ENCODE assay signal across 13 cellular contexts in the genomic region with DNA sequence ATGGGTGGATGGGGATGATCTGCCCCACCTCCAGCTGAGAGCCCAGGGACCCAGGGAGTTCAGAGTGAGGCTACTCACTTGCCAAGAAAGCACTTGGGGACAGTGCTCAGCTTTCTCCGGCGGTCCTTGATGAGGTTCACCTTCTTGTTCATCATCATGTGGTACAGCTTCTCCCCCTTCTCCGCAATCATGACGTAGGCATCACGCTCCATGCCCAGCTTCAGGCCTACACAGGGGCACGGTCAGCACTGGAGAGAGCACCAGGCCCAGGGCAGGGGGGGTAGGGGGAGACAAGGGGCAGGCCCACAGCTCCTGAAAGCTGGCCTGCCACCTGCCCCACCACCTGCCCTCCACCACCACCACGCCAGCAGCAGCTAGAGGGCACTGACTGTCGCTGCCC.
"Had no signal": no experiment of that assay in that cellular context is flagged by ENCODE, and none has a peak within 500 bp of the region (broad histone marks: within the 10 kb centered on the region; RNA-seq: fewer than 3 reads in every experiment).

No MANE protein-coding gene starts in this region.

- DNase-seq: activated CD4-positive, alpha-beta T cell treated with anti-CD3 and anti-CD28 coated beads for 1 hour; activated CD4-positive, alpha-beta T cell treated with anti-CD3 and anti-CD28 coated beads, Interleukin-2, amount 50 U/mL, for 48 hours; activated naive CD4-positive, alpha-beta T cell treated with anti-CD3 and anti-CD28 coated beads for 36 hours; left lung; mammary epithelial cell; stimulated activated CD4-positive, alpha-beta T cell treated with anti-CD3 and anti-CD28 coated beads, Interleukin-4, amount 100 ng/mL, for 24 hours; stimulated activated naive CD8-positive, alpha-beta T cell treated with anti-CD3 and anti-CD28 coated beads, Interleukin-15, Interleukin-2, amounts not matched to agents 100 U/mL and 50 U/mL, for 24 hours; T-helper 9 cell; upper lobe of left lung had no signal

- ATAC-seq: esophagus mucosa; left lung; stimulated activated naive CD8-positive, alpha-beta T cell treated with anti-CD3 and anti-CD28 coated beads, Interleukin-15, Interleukin-2, amounts not matched to agents 100 U/mL and 50 U/mL, for 24 hours had no signal

- H3K27me3 ChIP-seq: hepatocyte, left lung, right atrium auricular region, suprapubic skin, upper lobe of left lung had no signal

- H3K4me2 ChIP-seq: hepatocyte had no signal

- H3K36me3 ChIP-seq: right atrium auricular region, suprapubic skin had no signal

- H3K79me2 ChIP-seq: hepatocyte had no signal

- H3K27ac Mint-ChIP-seq: activated naive CD4-positive, alpha-beta T cell treated with anti-CD3 and anti-CD28 coated beads for 36 hours had no signal

- H3K9me3 Mint-ChIP-seq: activated naive CD4-positive, alpha-beta T cell treated with anti-CD3 and anti-CD28 coated beads for 36 hours had no signal

- H2AFZ ChIP-seq: hepatocyte had no signal

- H3K9me3 ChIP-seq: left lung, right atrium auricular region, suprapubic skin, upper lobe of left lung had no signal

- H3K4me3 Mint-ChIP-seq: activated naive CD4-positive, alpha-beta T cell treated with anti-CD3 and anti-CD28 coated beads for 36 hours had no signal

- H3K4me3 ChIP-seq: hepatocyte, left lung, right atrium auricular region, suprapubic skin, upper lobe of left lung had no signal

- H3K27ac ChIP-seq: hepatocyte, left lung, right atrium auricular region, suprapubic skin had no signal
